ENCODE assay signal across 13 cellular contexts in genomic region chr1:36097693-36098585, GRCh38. TPM values are rescaled to one million over a fixed set of nuclear protein-coding genes. Genes with fewer than 3 reads are reported as not detected.
"Had no signal": no experiment of that assay in that cellular context is flagged by ENCODE, and none has a peak within 500 bp of the region (broad histone marks: within the 10 kb centered on the region; RNA-seq: fewer than 3 reads in every experiment).

No MANE protein-coding gene starts in this region.

- H3K9me3 ChIP-seq: gastrocnemius medialis, heart right ventricle, upper lobe of right lung had no signal

- H3K4me3 Mint-ChIP-seq: activated naive CD8-positive, alpha-beta T cell treated with anti-CD3 and anti-CD28 coated beads, Interleukin-2, amount 50 U/mL, for 24 hours; activated T-cell treated with anti-CD3 and anti-CD28 coated beads, Interleukin-2, amount 50 U/mL, for 24 hours; stimulated activated naive B cell treated with anti-CD40 and anti-IgM and Interleukin-4, amounts not matched to agents 10 μg/mL and 1 μg/mL and 100 μg/mL, for 72 hours had no signal

- H3K9me3 Mint-ChIP-seq: activated naive CD8-positive, alpha-beta T cell treated with anti-CD3 and anti-CD28 coated beads, Interleukin-2, amount 50 U/mL, for 24 hours; activated T-cell treated with anti-CD3 and anti-CD28 coated beads, Interleukin-2, amount 50 U/mL, for 24 hours; stimulated activated naive B cell treated with anti-CD40 and anti-IgM and Interleukin-4, amounts not matched to agents 10 μg/mL and 1 μg/mL and 100 μg/mL, for 72 hours had no signal

- H3K27me3 Mint-ChIP-seq: activated naive CD8-positive, alpha-beta T cell treated with anti-CD3 and anti-CD28 coated beads, Interleukin-2, amount 50 U/mL, for 24 hours; activated T-cell treated with anti-CD3 and anti-CD28 coated beads, Interleukin-2, amount 50 U/mL, for 24 hours; stimulated activated naive B cell treated with anti-CD40 and anti-IgM and Interleukin-4, amounts not matched to agents 10 μg/mL and 1 μg/mL and 100 μg/mL, for 72 hours had no signal

- H3K27me3 ChIP-seq: gastrocnemius medialis, heart right ventricle, upper lobe of right lung had no signal

- DNase-seq: activated effector memory CD4-positive, alpha-beta T cell treated with Interleukin-2 at 50 U/mL for 16 hours; activated naive CD8-positive, alpha-beta T cell treated with anti-CD3 and anti-CD28 coated beads, Interleukin-2, amount 50 U/mL, for 24 hours; activated T-cell treated with anti-CD3 and anti-CD28 coated beads, Interleukin-2, amount 50 U/mL, for 24 hours; gastrocnemius medialis; heart right ventricle; left ventricle myocardium superior; retina; small intestine; stimulated activated naive B cell treated with anti-CD40 and anti-IgM and Interleukin-4, amounts not matched to agents 10 μg/mL and 1 μg/mL and 100 μg/mL, for 72 hours; T-helper 2 cell; upper lobe of right lung had no signal

- H3K4me1 Mint-ChIP-seq: activated naive CD8-positive, alpha-beta T cell treated with anti-CD3 and anti-CD28 coated beads, Interleukin-2, amount 50 U/mL, for 24 hours had no signal

- H3K4me3 ChIP-seq: gastrocnemius medialis, heart right ventricle, upper lobe of right lung had no signal

- H3K27ac ChIP-seq: gastrocnemius medialis, upper lobe of right lung had no signal

- H3K27ac Mint-ChIP-seq: activated naive CD8-positive, alpha-beta T cell treated with anti-CD3 and anti-CD28 coated beads, Interleukin-2, amount 50 U/mL, for 24 hours had no signal

- ATAC-seq: activated CD4-positive, CD25-positive, alpha-beta regulatory T cell treated with anti-CD3 and anti-CD28 coated beads, Interleukin-2, amount 50 U/mL, for 24 hours; activated naive CD8-positive, alpha-beta T cell treated with anti-CD3 and anti-CD28 coated beads, Interleukin-2, amount 50 U/mL, for 24 hours; gastrocnemius medialis; left ventricle myocardium superior; stimulated activated naive B cell treated with anti-CD40 and anti-IgM and Interleukin-4, amounts not matched to agents 10 μg/mL and 1 μg/mL and 100 μg/mL, for 72 hours had no signal

RNA-seq across cellular contexts. Expression of gene TEKT2, which starts 14.0 kb away (rescaled TPM):
- total RNA-seq: gastrocnemius medialis, heart right ventricle, left ventricle myocardium superior had no signal

RNA-seq across cellular contexts. Expression of gene COL8A2, which starts 27.1 kb away (rescaled TPM):
- polyA plus RNA-seq: neural cell had no signal
